Comparison of ENCODE assay signal across 9 cellular contexts in genomic region chr3:196219194-196219969, GRCh38. TPM values are rescaled to one million over a fixed set of nuclear protein-coding genes. Genes with fewer than 3 reads are reported as not detected.
A peak's percentile ranks its signal among the peaks of the same experiment; 100 is the strongest.
DNase-seq lines count a peak whose midpoint lies in the region; ATAC-seq and TF ChIP-seq lines count a peak whose summit lies in the region.
"Had no signal": no experiment of that assay in that cellular context is flagged by ENCODE, and none has a peak within 500 bp of the region (broad histone marks: within the 10 kb centered on the region; RNA-seq: fewer than 3 reads in every experiment).

No MANE protein-coding gene starts in this region.

- in situ Hi-C loops in SK-MEL-5 (cut with HindIII; ENCODE audit: low pct_unique_long_range_greater_than_20kb, low sequenced_read_pairs): no loop called here

- no peaks in the 10 kb centered on the region for H3K36me3 ChIP-seq in ACC112 (ENCODE audit: insufficient read depth, low read length)
- no peaks in the 10 kb centered on the region for H3K36me3 ChIP-seq in sigmoid colon

- TF ChIP-seq EP300 in Ishikawa (IDR thresholded peaks at IDR 0.05; ENCODE audit: borderline replicate concordance): no peak
- TF ChIP-seq EP300 in sigmoid colon (IDR thresholded peaks at IDR 0.05): no peak

- intact Hi-C loops in Right ventricle myocardium superior (cut with DNase I) (no loop called here), sigmoid colon (cut with DNase I) (no loop called here)

- H3K36me3 Mint-ChIP-seq in activated naive CD8-positive, alpha-beta T cell: no peaks in the 10 kb centered on the region

- no peaks in the 10 kb centered on the region for H3K79me2 ChIP-seq in ACC112 (ENCODE audit: control insufficient read depth, insufficient read depth, low read length, unreplicated experiment)

- H3K9me3 Mint-ChIP-seq in activated naive CD8-positive, alpha-beta T cell (ENCODE audit: low read depth): no peaks in the 10 kb centered on the region

- no peaks in the 10 kb centered on the region for H3K27me3 Mint-ChIP-seq in activated naive CD8-positive, alpha-beta T cell

- no peaks in the 10 kb centered on the region for H3K9me3 ChIP-seq in sigmoid colon

- peak overlapping the region; percentile 61 for H2AFZ ChIP-seq in ACC112 (ENCODE audit: low read length, unreplicated experiment)

- peaks cover 20% of the 10 kb centered on the region for H3K4me1 Mint-ChIP-seq in activated naive CD8-positive, alpha-beta T cell (ENCODE audit: low read depth)

- DNase-seq in SK-MEL-5 (ENCODE audit: low read depth, low spot score): peak; percentile 33
- DNase-seq in Right ventricle myocardium superior: peak; percentile 79
- peak; percentile 80 for DNase-seq in sigmoid colon
- DNase-seq in HK-2 (ENCODE audit: unreplicated experiment): no peak

- H3K27ac ChIP-seq in ACC112 (ENCODE audit: low read depth, low read length) (peak overlapping the region; percentile 63), sigmoid colon (peak overlapping the region in 2 of 4 donors; percentile 47 to 56)

- peaks cover 15% of the 10 kb centered on the region for H3K4me1 ChIP-seq in ACC112 (ENCODE audit: control insufficient read depth, insufficient read depth, low read length, unreplicated experiment)
- H3K4me1 ChIP-seq in sigmoid colon: peaks cover 0 to 12% (median 8%) of the 10 kb centered on the region in 4 donors

- H3K27me3 ChIP-seq in ACC112 (ENCODE audit: insufficient read depth, low read length) (no peaks in the 10 kb centered on the region), sigmoid colon (peaks cover 0 to 6% (median 5%) of the 10 kb centered on the region in 3 donors)

- H3K27ac Mint-ChIP-seq in activated naive CD8-positive, alpha-beta T cell: peak overlapping the region; percentile 81

- H3K4me3 ChIP-seq in ACC112 (ENCODE audit: low read depth, low read length) (peak overlapping the region; percentile 70), sigmoid colon (peak overlapping the region in 3 of 4 donors; percentile 25 to 32 (median 30))

- TF ChIP-seq CTCF in sigmoid colon (IDR thresholded peaks at IDR 0.05): no peak

- 12 to 21% methylated on average over 19 of the region's 19 CpGs for WGBS in sigmoid colon, 2 donors

- TF ChIP-seq POLR2A in sigmoid colon (IDR thresholded peaks at IDR 0.05): no peak

- no peak for TF ChIP-seq RAD21 in Ishikawa (IDR thresholded peaks at IDR 0.05; ENCODE audit: low read depth)

- peak overlapping the region; percentile 62 for H3K4me3 Mint-ChIP-seq in activated naive CD8-positive, alpha-beta T cell

- ATAC-seq in GM19023 (IDR thresholded peaks at IDR 0.05; ENCODE audit: unreplicated experiment): peak; percentile 80
- ATAC-seq in Right ventricle myocardium superior (ENCODE audit: poor library complexity): peak; percentile 74

TF ChIP-seq in Ishikawa, 13 proteins besides CTCF, POLR2A, EP300 and RAD21:
- TF ChIP-seq TCF12 (IDR thresholded peaks at IDR 0.05; ENCODE audit: low read depth) (no peak), EGR1 (IDR thresholded peaks at IDR 0.05) (0 out of 2 replicates have a peak, but pooled peaks have one; percentile 7)

RNA-seq across cellular contexts. Expression of gene SLC51A, which starts 3.0 kb away (rescaled TPM):
- total RNA-seq in SK-MEL-5 (2014; rRNA removed; shearing (Covaris generic)): not detected in 2 replicates
- polyA plus RNA-seq in SK-MEL-5 (2015; cell fraction: cytosol; rRNA removed): not detected in 2 replicates
- polyA plus RNA-seq in SK-MEL-5 (2015; cell fraction: nucleus; rRNA removed): not detected in 2 replicates
- not detected for total RNA-seq in Right ventricle myocardium superior
- total RNA-seq in sigmoid colon: not detected
- polyA plus RNA-seq in sigmoid colon: 10 to 100 TPM in 2 of 3 donors, 1 to 10 TPM in 1; 7.8 to 22.7 (median 11.1) TPM
- total RNA-seq: subcutaneous adipose tissue had no signal

RNA-seq across cellular contexts. Expression of gene ZDHHC19, which starts 8.2 kb away (rescaled TPM):
- total RNA-seq in SK-MEL-5 (2014; rRNA removed; shearing (Covaris generic)): 1.1 TPM in 1 of 2 replicates, not detected in the other
- 1.5 TPM in 1 of 2 replicates, not detected in the other for polyA plus RNA-seq in SK-MEL-5 (2015; cell fraction: cytosol; rRNA removed)
- polyA plus RNA-seq in SK-MEL-5 (2015; cell fraction: nucleus; rRNA removed): not detected in 2 replicates
- not detected for total RNA-seq in Right ventricle myocardium superior
- under 1 TPM in 1 of 4 donors, not detected in 3; 0.99 TPM for total RNA-seq in sigmoid colon
- under 1 TPM in 1 of 3 donors, not detected in 2; 0.38 TPM for polyA plus RNA-seq in sigmoid colon
- total RNA-seq: subcutaneous adipose tissue had no signal
